In genomic region chr2:208638059-208638458, GRCh38 we compare ENCODE assay signal across 1 cellular context.
TF ChIP-seq lines count a peak whose summit lies in the region.

No MANE protein-coding gene starts in this region.

TF ChIP-seq in K562, 482 proteins besides CTCF, POLR2A, EP300 and RAD21 (continued from another document):
- TF ChIP-seq ATF6 (CRISPR knock-in tag; IDR thresholded peaks at IDR 0.05): no peak
- peak; percentile 24; the same call in 1 of the 2 replicates for TF ChIP-seq PKNOX1 (IDR thresholded peaks at IDR 0.05)
- TF ChIP-seq DPF2 (IDR thresholded peaks at IDR 0.05): peak; percentile 79
- TF ChIP-seq MTA2 (IDR thresholded peaks at IDR 0.05; ENCODE audit: low read depth): peak; percentile 32; the same call in 1 of the 2 replicates
- TF ChIP-seq DMBX1 (CRISPR knock-in tag; IDR thresholded peaks at IDR 0.05; ENCODE audit: borderline replicate concordance): no peak
- TF ChIP-seq ATF7 (IDR thresholded peaks at IDR 0.05): 0 out of 2 replicates have a peak, but pooled peaks have one; percentile 34
- peak; percentile 91 for TF ChIP-seq CBFA2T3 (IDR thresholded peaks at IDR 0.05)
- no peak for TF ChIP-seq ZNF668 (CRISPR knock-in tag; IDR thresholded peaks at IDR 0.05)
- TF ChIP-seq PML (IDR thresholded peaks at IDR 0.05; ENCODE audit: low read length): no peak
- TF ChIP-seq RBM15 (IDR thresholded peaks at IDR 0.05; ENCODE audit: insufficient read depth, low read length): no peak
- no peak for TF ChIP-seq HIVEP1 (CRISPR knock-in tag; IDR thresholded peaks at IDR 0.05)
- peak; percentile 79 for TF ChIP-seq SMARCA4 (IDR thresholded peaks at IDR 0.05)
- TF ChIP-seq ETS2 (tag; IDR thresholded peaks at IDR 0.05; ENCODE audit: borderline replicate concordance, poor library complexity, severe bottlenecking): no peak
- no peak for TF ChIP-seq SUPT5H (IDR thresholded peaks at IDR 0.05)
- TF ChIP-seq ATF3 (IDR thresholded peaks at IDR 0.05): peak; percentile 75
- no peak for TF ChIP-seq ATF3 (CRISPR knock-in tag; conservative IDR thresholded peaks at IDR 0.05)
- TF ChIP-seq NCOR1 (IDR thresholded peaks at IDR 0.05): peak; percentile 50
- no peak for TF ChIP-seq DLX4 (CRISPR knock-in tag; IDR thresholded peaks at IDR 0.05)
- TF ChIP-seq ZSCAN29 (IDR thresholded peaks at IDR 0.05): no peak
- no peak for TF ChIP-seq ZNF280A (IDR thresholded peaks at IDR 0.05; ENCODE audit: low read depth, partially characterized antibody)
- no peak for TF ChIP-seq ID3 (CRISPR knock-in tag; IDR thresholded peaks at IDR 0.05)
- no peak for TF ChIP-seq ID3 (tag; IDR thresholded peaks at IDR 0.05)
- TF ChIP-seq DACH1 (IDR thresholded peaks at IDR 0.05; ENCODE audit: partially characterized antibody): peak; percentile 74
- peak; percentile 32; the same call in 1 of the 2 replicates for TF ChIP-seq GATA2 (CRISPR knock-in tag; IDR thresholded peaks at IDR 0.05)
- TF ChIP-seq SMARCC2 (IDR thresholded peaks at IDR 0.05; ENCODE audit: low read depth): peak; percentile 44; the same call in 1 of the 2 replicates
- TF ChIP-seq RCOR1 (IDR thresholded peaks at IDR 0.05; ENCODE audit: borderline replicate concordance in 1 of 2, low read depth in 2 of 2, low read length in 2 of 2): peak in 1 of 2 experiments; percentile 78; a peak in 2 of 4 replicates
- TF ChIP-seq ATF1 (CRISPR knock-in tag; IDR thresholded peaks at IDR 0.05): no peak
- no peak for TF ChIP-seq ATF1 (tag; IDR thresholded peaks at IDR 0.05)
- TF ChIP-seq GTF2F1 (IDR thresholded peaks at IDR 0.05; ENCODE audit: low read depth, low read length): no peak
- TF ChIP-seq SIN3A (IDR thresholded peaks at IDR 0.05; ENCODE audit: borderline replicate concordance in 2 of 2, control insufficient read depth in 1 of 2, low read depth in 2 of 2, low read length in 2 of 2): no peak
- peak; percentile 86 for TF ChIP-seq ARID1B (IDR thresholded peaks at IDR 0.05)
- TF ChIP-seq E2F4 (CRISPR knock-in tag; IDR thresholded peaks at IDR 0.05; ENCODE audit: low read depth): no peak
- TF ChIP-seq TCF3 (CRISPR knock-in tag; IDR thresholded peaks at IDR 0.05): peak; percentile 72
- TF ChIP-seq MCM3 (IDR thresholded peaks at IDR 0.05): no peak
- TF ChIP-seq MEIS2 (IDR thresholded peaks at IDR 0.05; ENCODE audit: partially characterized antibody): peak; percentile 37
- TF ChIP-seq GABPA (tag; conservative IDR thresholded peaks at IDR 0.05; ENCODE audit: low read depth): no peak
- TF ChIP-seq MCM2 (IDR thresholded peaks at IDR 0.05; ENCODE audit: low read depth): no peak
- no peak for TF ChIP-seq ATF2 (CRISPR knock-in tag; IDR thresholded peaks at IDR 0.05)
- TF ChIP-seq HES1 (IDR thresholded peaks at IDR 0.05; ENCODE audit: low read depth): peak; percentile 61; the same call in 1 of the 2 replicates
- 0 out of 2 replicates have a peak, but pooled peaks have one; percentile 51 for TF ChIP-seq CHAMP1 (IDR thresholded peaks at IDR 0.05)
- no peak for TF ChIP-seq MNT (conservative IDR thresholded peaks at IDR 0.05)
- no peak for TF ChIP-seq USF1 (CRISPR knock-in tag; IDR thresholded peaks at IDR 0.05)
